In genomic region chr5:55372130-55372925, GRCh38 we compare ENCODE assay signal across 1 cellular context.
A peak's percentile ranks its signal among the peaks of the same experiment; 100 is the strongest.
TF ChIP-seq lines count a peak whose summit lies in the region.

No MANE protein-coding gene starts in this region.

TF ChIP-seq in K562, 482 proteins besides CTCF, POLR2A, EP300 and RAD21 (continued from another document and continues in another):
- TF ChIP-seq ZKSCAN8 (CRISPR knock-in tag; IDR thresholded peaks at IDR 0.05), result no peak
- TF ChIP-seq ARID2 (IDR thresholded peaks at IDR 0.05), result no peak
- TF ChIP-seq CBX3 (IDR thresholded peaks at IDR 0.05; ENCODE audit: borderline replicate concordance in 1 of 2, low read length in 2 of 2), result peak in 1 of 2 experiments; percentile 77; a peak in 1 of 3 replicates
- TF ChIP-seq FOXO4 (CRISPR knock-in tag; IDR thresholded peaks at IDR 0.05), result no peak
- no peak for TF ChIP-seq PRDM10 (IDR thresholded peaks at IDR 0.05; ENCODE audit: partially characterized antibody)
- no peak for TF ChIP-seq ZNF3 (CRISPR knock-in tag; IDR thresholded peaks at IDR 0.05)
- TF ChIP-seq XRCC3 (IDR thresholded peaks at IDR 0.05), result 0 out of 2 replicates have a peak, but pooled peaks have one; percentile 66
- TF ChIP-seq ZNF263 (CRISPR knock-in tag; IDR thresholded peaks at IDR 0.05; ENCODE audit: borderline replicate concordance), result no peak
- TF ChIP-seq RBM14 (IDR thresholded peaks at IDR 0.05; ENCODE audit: borderline replicate concordance, insufficient read depth, low read depth, low read length), result no peak
- TF ChIP-seq NCOA2 (IDR thresholded peaks at IDR 0.05; ENCODE audit: partially characterized antibody in 2 of 2), result no peak
- TF ChIP-seq CEBPB (tag; IDR thresholded peaks at IDR 0.05), result peak; percentile 50
- peak; percentile 93 for TF ChIP-seq ZNF280A (IDR thresholded peaks at IDR 0.05; ENCODE audit: low read depth, partially characterized antibody)
- TF ChIP-seq GABPA (tag; conservative IDR thresholded peaks at IDR 0.05; ENCODE audit: low read depth), result no peak
- TF ChIP-seq RUNX1 (IDR thresholded peaks at IDR 0.05; ENCODE audit: low read depth), result no peak
- TF ChIP-seq MBD1 (CRISPR knock-in tag; IDR thresholded peaks at IDR 0.05), result 0 out of 2 replicates have a peak, but pooled peaks have one; percentile 63
- TF ChIP-seq TAF9B (IDR thresholded peaks at IDR 0.05; ENCODE audit: partially characterized antibody), result no peak
- peak; percentile 70 to 75 for TF ChIP-seq TRIM24 (IDR thresholded peaks at IDR 0.05)
- no peak for TF ChIP-seq HEY1 (CRISPR knock-in tag; IDR thresholded peaks at IDR 0.05; ENCODE audit: borderline replicate concordance)
- no peak for TF ChIP-seq ZNF239 (CRISPR knock-in tag; IDR thresholded peaks at IDR 0.05)
- no peak for TF ChIP-seq ZNF778 (CRISPR knock-in tag; IDR thresholded peaks at IDR 0.05)
- TF ChIP-seq CREBBP (IDR thresholded peaks at IDR 0.05; ENCODE audit: low read depth, low read length), result no peak
- TF ChIP-seq POLR2H (tag; IDR thresholded peaks at IDR 0.05; ENCODE audit: low read depth), result no peak
- TF ChIP-seq GTF3C2 (IDR thresholded peaks at IDR 0.05; ENCODE audit: borderline replicate concordance, extremely low read depth, insufficient read length), result no peak
- TF ChIP-seq ZHX1 (conservative IDR thresholded peaks at IDR 0.05; ENCODE audit: low read length), result no peak
- TF ChIP-seq MCM2 (IDR thresholded peaks at IDR 0.05; ENCODE audit: low read depth), result no peak
- no peak for TF ChIP-seq CHD7 (IDR thresholded peaks at IDR 0.05; ENCODE audit: low read depth, low read length)
- no peak for TF ChIP-seq CEBPG (CRISPR knock-in tag; IDR thresholded peaks at IDR 0.05)
- TF ChIP-seq CEBPG (tag; conservative IDR thresholded peaks at IDR 0.05 in 1 of 2, IDR thresholded peaks at IDR 0.05 in 1 of 2), result 0 out of 4 replicates have a peak, but pooled peaks of 1 of the 2 experiments have one; percentile 13
- TF ChIP-seq CBX1 (IDR thresholded peaks at IDR 0.05; ENCODE audit: low read depth), result no peak
- no peak for TF ChIP-seq KLF13 (tag; IDR thresholded peaks at IDR 0.05; ENCODE audit: borderline replicate concordance, low read depth)
